In genomic region chr5:1058549-1058945, GRCh38 we compare ENCODE assay signal across 28 cellular contexts. TPM values are rescaled to one million over a fixed set of nuclear protein-coding genes. Genes with fewer than 3 reads are reported as not detected.
"Had no signal": no experiment of that assay in that cellular context is flagged by ENCODE, and none has a peak within 500 bp of the region (broad histone marks: within the 10 kb centered on the region; RNA-seq: fewer than 3 reads in every experiment).

No MANE protein-coding gene starts in this region.

- H3K36me3 Mint-ChIP-seq: natural killer cell had no signal

- H3K36me3 ChIP-seq: gastrocnemius medialis, ovary had no signal

- DNase-seq: colonic mucosa; effector CD8-positive, alpha-beta T cell; endodermal cell; foreskin fibroblast; gastrocnemius medialis; left colon; occipital lobe; retina; sigmoid colon; stimulated activated CD4-positive, alpha-beta T cell treated with anti-CD3 and anti-CD28 coated beads, Interleukin-2, amount 100 ng/mL, for 24 hours; stimulated activated CD4-positive, alpha-beta T cell treated with anti-CD3 and anti-CD28 coated beads, Interleukin-4, amount 100 ng/mL, for 24 hours; stimulated activated naive CD8-positive, alpha-beta T cell treated with anti-CD3 and anti-CD28 coated beads, Interleukin-15, Interleukin-2, amounts not matched to agents 100 U/mL and 50 U/mL, for 24 hours; substantia nigra; testis; tibial artery had no signal

- H3K4me3 ChIP-seq: colonic mucosa, gastrocnemius medialis, heart left ventricle, hepatocyte, lung, ovary, sigmoid colon, testis, tibial artery had no signal

- H3K27ac ChIP-seq: colonic mucosa, epithelial cell of prostate, gastrocnemius medialis, heart left ventricle, hepatocyte, ovary, sigmoid colon, testis, tibial artery had no signal

- ATAC-seq: esophagus mucosa; gastrocnemius medialis; heart left ventricle; left colon; stimulated activated memory B cell treated with anti-CD40 and anti-IgM and Interleukin-4, amounts not matched to agents 10 μg/mL and 1 μg/mL and 100 μg/mL, for 72 hours; stimulated activated naive CD8-positive, alpha-beta T cell treated with anti-CD3 and anti-CD28 coated beads, Interleukin-15, Interleukin-2, amounts not matched to agents 100 U/mL and 50 U/mL, for 24 hours had no signal

- H3K4me1 ChIP-seq: colonic mucosa, gastrocnemius medialis, sigmoid colon, testis, tibial artery had no signal

- H3K27me3 ChIP-seq: colonic mucosa, gastrocnemius medialis, heart left ventricle, hepatocyte, ovary, sigmoid colon, testis, tibial artery had no signal

- H3K4me1 Mint-ChIP-seq: endodermal cell; memory B cell; natural killer cell; stimulated activated memory B cell treated with anti-CD40 and anti-IgM and Interleukin-4, amounts not matched to agents 10 μg/mL and 1 μg/mL and 100 μg/mL, for 72 hours had no signal

- H3K9me3 Mint-ChIP-seq: dendritic cell treated with granulocyte-macrophage colony-stimulating factor and Interleukin-4, amounts not matched to agents 40 ng/mL and 50 ng/mL, for 4 days; endodermal cell; memory B cell; natural killer cell; stimulated activated memory B cell treated with anti-CD40 and anti-IgM and Interleukin-4, amounts not matched to agents 10 μg/mL and 1 μg/mL and 100 μg/mL, for 72 hours; type B pancreatic cell had no signal

- H3K27me3 Mint-ChIP-seq: dendritic cell treated with granulocyte-macrophage colony-stimulating factor and Interleukin-4, amounts not matched to agents 40 ng/mL and 50 ng/mL, for 4 days; memory B cell; stimulated activated memory B cell treated with anti-CD40 and anti-IgM and Interleukin-4, amounts not matched to agents 10 μg/mL and 1 μg/mL and 100 μg/mL, for 72 hours; type B pancreatic cell had no signal

- H3K9me3 ChIP-seq: colonic mucosa, gastrocnemius medialis, heart left ventricle, ovary, sigmoid colon, testis, tibial artery had no signal

- H3K27ac Mint-ChIP-seq: dendritic cell treated with granulocyte-macrophage colony-stimulating factor and Interleukin-4, amounts not matched to agents 40 ng/mL and 50 ng/mL, for 4 days; endodermal cell; memory B cell; natural killer cell; stimulated activated memory B cell treated with anti-CD40 and anti-IgM and Interleukin-4, amounts not matched to agents 10 μg/mL and 1 μg/mL and 100 μg/mL, for 72 hours; type B pancreatic cell had no signal

- H3K4me3 Mint-ChIP-seq: dendritic cell treated with granulocyte-macrophage colony-stimulating factor and Interleukin-4, amounts not matched to agents 40 ng/mL and 50 ng/mL, for 4 days; endodermal cell; memory B cell; natural killer cell; stimulated activated memory B cell treated with anti-CD40 and anti-IgM and Interleukin-4, amounts not matched to agents 10 μg/mL and 1 μg/mL and 100 μg/mL, for 72 hours; type B pancreatic cell had no signal

RNA-seq across cellular contexts. Expression of gene NKD2, which starts 49.9 kb away (rescaled TPM):
- total RNA-seq: chondrocyte, gastrocnemius medialis, mononuclear cell, natural killer cell had no signal
